ENCODE assay signal across 12 cellular contexts in genomic region chr3:156665296-156665695, GRCh38. TPM values are rescaled to one million over a fixed set of nuclear protein-coding genes. Genes with fewer than 3 reads are reported as not detected.
DNase-seq lines count a peak whose midpoint lies in the region; ATAC-seq and TF ChIP-seq lines count a peak whose summit lies in the region.
"Had no signal": no experiment of that assay in that cellular context is flagged by ENCODE, and none has a peak within 500 bp of the region (broad histone marks: within the 10 kb centered on the region; RNA-seq: fewer than 3 reads in every experiment).

No MANE protein-coding gene starts in this region.

- H3K9me3 ChIP-seq in CD8-positive, alpha-beta T cell (ENCODE audit: low read length) = no peaks in the 10 kb centered on the region
- H3K9me3 ChIP-seq in HEK293 (ENCODE audit: control insufficient read depth, insufficient read depth, low read depth, low read length) = no peaks in the 10 kb centered on the region
- no peaks in the 10 kb centered on the region for H3K9me3 ChIP-seq in SJSA1 (replicated peaks)

- CTCF ChIA-PET in CD8-positive, alpha-beta T cell (lab: Charles Lee) = interaction anchor here (1.0 to 1.1 kb wide), 3 partner anchors 8 to 427 kb away, joined by 3 to 4 read pairs (median 3); no protein-coding TSS in a partner anchor
- CTCF ChIA-PET in HEK293 (lab: Yijun Ruan, JAX) = interaction anchor here (0.6 kb wide), 1 partner anchor 417 kb away, joined by 3 read pairs; no protein-coding TSS in a partner anchor

- H3K27me3 ChIP-seq in CD8-positive, alpha-beta T cell (ENCODE audit: insufficient read depth, low read length) = no peaks in the 10 kb centered on the region
- H3K27me3 ChIP-seq in SJSA1 (replicated peaks) = no peaks in the 10 kb centered on the region

- no peaks in the 10 kb centered on the region for H3K36me3 Mint-ChIP-seq in CD8-positive, alpha-beta T cell
- peaks cover 0 to 6% (median 0%) of the 10 kb centered on the region in 3 donors for H3K36me3 Mint-ChIP-seq in immature natural killer cell

- no peak for TF ChIP-seq CTCF in CD8-positive, alpha-beta T cell (IDR thresholded peaks at IDR 0.05)
- TF ChIP-seq CTCF in HEK293 (tag by site-specific recombination; IDR thresholded peaks at IDR 0.05) = no peak

- no peaks in the 10 kb centered on the region for H3K27me3 Mint-ChIP-seq in CD8-positive, alpha-beta T cell (ENCODE audit: low read depth)
- peaks cover 0 to 2% (median 2%) of the 10 kb centered on the region in 3 donors for H3K27me3 Mint-ChIP-seq in immature natural killer cell (ENCODE audit: low read depth in 3 of 3)
- H3K27me3 Mint-ChIP-seq: naive thymus-derived CD4-positive, alpha-beta T cell had no signal

- DNase-seq in CD8-positive, alpha-beta T cell = no peak
- no peak for DNase-seq in SJSA1 (ENCODE audit: low read depth in 1 of 2, low spot score in 2 of 2)
- DNase-seq in immature natural killer cell = no peak
- DNase-seq in DMS114 treated with DMSO at 0.1 percent for 48 hours (lab: John Stamatoyannopoulos, UW; ENCODE audit: unreplicated experiment) = no peak
- no peak for DNase-seq in SW480 (ENCODE audit: low spot score)
- DNase-seq: anterior cingulate cortex; GF-D8; naive thymus-derived CD4-positive, alpha-beta T cell; stimulated activated CD4-positive, alpha-beta T cell treated with anti-CD3 and anti-CD28 coated beads, Interleukin-2, amount 100 ng/mL, for 48 hours had no signal

- H3K27ac Mint-ChIP-seq in CD8-positive, alpha-beta T cell = peak overlapping the region; percentile 0
- peak overlapping the region; percentile 76 to 95 (median 92) for H3K27ac Mint-ChIP-seq in immature natural killer cell

- no peaks in the 10 kb centered on the region for H3K36me3 ChIP-seq in CD8-positive, alpha-beta T cell (ENCODE audit: insufficient read depth, low read length)
- H3K36me3 ChIP-seq in HEK293 (ENCODE audit: control insufficient read depth in 2 of 2, insufficient read depth in 1 of 2, low read length in 2 of 2) = no peaks in the 10 kb centered on the region
- no peaks in the 10 kb centered on the region for H3K36me3 ChIP-seq in SJSA1

- H3K4me3 Mint-ChIP-seq in CD8-positive, alpha-beta T cell = peak overlapping the region; percentile 47
- peak overlapping the region; percentile 73 to 83 (median 81) for H3K4me3 Mint-ChIP-seq in immature natural killer cell

- H3K4me1 ChIP-seq in CD8-positive, alpha-beta T cell (ENCODE audit: insufficient read depth, low read length) = peaks cover 14% of the 10 kb centered on the region
- H3K4me1 ChIP-seq in HEK293 (ENCODE audit: control insufficient read depth, insufficient read depth, low read length) = peaks cover 4% of the 10 kb centered on the region; the same call in 1 of the 2 replicates
- H3K4me1 ChIP-seq in SJSA1 (replicated peaks) = peaks cover 31% of the 10 kb centered on the region

- POLR2A ChIA-PET in CD8-positive, alpha-beta T cell (lab: Charles Lee) = interaction anchor here (0.6 to 1.4 kb wide), 5 partner anchors 8 to 423 kb away, joined by 3 to 5 read pairs (median 3); partner anchors contain the start of genes SSR3 and TIPARP
- POLR2A ChIA-PET in HEK293 (lab: Yijun Ruan, JAX) = no interaction called here

- H3K4me3 ChIP-seq in CD8-positive, alpha-beta T cell (ENCODE audit: low read depth, low read length) = no peak overlapping the region
- H3K4me3 ChIP-seq in HEK293 (ENCODE audit: low read depth, low read length) (no peak overlapping the region), SJSA1 (no peak overlapping the region)

- H3K27ac ChIP-seq in CD8-positive, alpha-beta T cell (ENCODE audit: low read depth, low read length) = no peak overlapping the region
- H3K27ac ChIP-seq in HEK293 (ENCODE audit: extremely low read depth, low read depth, low read length) = no peak overlapping the region
- 0 out of 2 replicates have a peak overlapping the region, but pooled peaks have one; percentile 16 for H3K27ac ChIP-seq in SJSA1

- peaks cover 40% of the 10 kb centered on the region for H3K4me1 Mint-ChIP-seq in CD8-positive, alpha-beta T cell (ENCODE audit: low read depth)
- peaks cover 57 to 64% of the 10 kb centered on the region in 2 donors for H3K4me1 Mint-ChIP-seq in immature natural killer cell

- intact Hi-C loops in CD8-positive, alpha-beta T cell (cut with DNase I, micrococcal nuclease) = no loop called here

- ATAC-seq in CD8-positive, alpha-beta T cell = no peak
- ATAC-seq in GM21390 (IDR thresholded peaks at IDR 0.05; ENCODE audit: unreplicated experiment) = no peak
- no peak for ATAC-seq in activated CD4-positive, CD25-positive, alpha-beta regulatory T cell treated with anti-CD3 and anti-CD28 coated beads, Interleukin-2, amount 50 U/mL, for 24 hours
- ATAC-seq: naive thymus-derived CD4-positive, alpha-beta T cell had no signal

- H3K9me3 Mint-ChIP-seq in CD8-positive, alpha-beta T cell = no peaks in the 10 kb centered on the region
- H3K9me3 Mint-ChIP-seq in immature natural killer cell = no peaks in the 10 kb centered on the region

TF ChIP-seq in HEK293, 187 proteins besides CTCF, POLR2A, EP300 and RAD21:
- peak; percentile 37; the same call in 1 of the 2 replicates for TF ChIP-seq PRDM6 (tag by site-specific recombination; IDR thresholded peaks at IDR 0.05)
- TF ChIP-seq SP7 (tag by site-specific recombination; IDR thresholded peaks at IDR 0.05) = no peak

RNA-seq across cellular contexts. Expression of gene TIPARP, which starts 9.1 kb away (rescaled TPM):
- total RNA-seq in CD8-positive, alpha-beta T cell = 100 to 1,000 TPM; 265 to 268 TPM
- total RNA-seq in SJSA1 (2014; rRNA removed; shearing (Covaris generic)) = 42.4 and 50.5 TPM in 2 replicates
- polyA plus RNA-seq in immature natural killer cell = 10 to 100 TPM; 21.7 to 32.6 (median 22.6) TPM
